Comparison of ENCODE assay signal across 18 cellular contexts in the genomic region with DNA sequence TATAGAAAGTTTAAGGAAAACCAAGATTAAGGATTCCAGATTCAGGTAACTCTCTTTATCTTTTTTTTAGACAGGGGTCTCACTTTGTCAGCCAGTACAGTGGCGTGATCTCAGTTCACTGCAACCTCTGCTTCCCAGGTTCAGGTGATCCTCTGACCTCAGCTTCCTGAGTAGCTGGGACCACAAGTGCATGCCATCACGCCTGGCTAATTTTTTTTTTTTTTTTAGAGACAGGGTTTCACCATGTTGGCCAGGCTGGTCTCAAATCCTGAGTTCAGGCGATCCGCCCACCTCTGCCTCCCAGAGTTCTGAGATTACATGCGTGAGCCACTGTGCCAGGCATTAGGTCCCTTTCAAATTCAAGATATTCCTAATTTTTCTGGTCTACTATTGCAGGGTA. TPM values are rescaled to one million over a fixed set of nuclear protein-coding genes. Genes with fewer than 3 reads are reported as not detected.
DNase-seq lines count a peak whose midpoint lies in the region; ATAC-seq, FAIRE-seq and TF ChIP-seq lines count a peak whose summit lies in the region.
"Had no signal": no experiment of that assay in that cellular context is flagged by ENCODE, and none has a peak within 500 bp of the region (broad histone marks: within the 10 kb centered on the region; RNA-seq: fewer than 3 reads in every experiment).

No MANE protein-coding gene starts in this region.

- H3K9me1 ChIP-seq in endothelial cell of umbilical vein (replicated peaks; ENCODE audit: control insufficient read depth, extremely low read depth, insufficient read depth, low read length) = no peaks in the 10 kb centered on the region

- CTCF ChIA-PET in endothelial cell of umbilical vein (lab: Charles Lee) = no interaction called here

- no peaks in the 10 kb centered on the region for H3K27me3 ChIP-seq in GM23338 (ENCODE audit: insufficient read depth)
- no peaks in the 10 kb centered on the region for H3K27me3 ChIP-seq in endothelial cell of umbilical vein (ENCODE audit: control insufficient read depth in 2 of 2, insufficient read depth in 2 of 2, low read length in 2 of 2)

- peaks cover 2% of the 10 kb centered on the region for H3K27me3 Mint-ChIP-seq in GM23338 (ENCODE audit: insufficient read depth, low read depth, poor library complexity)

- no peaks in the 10 kb centered on the region for H3K79me2 ChIP-seq in GM23338 (replicated peaks; ENCODE audit: insufficient read depth)
- H3K79me2 ChIP-seq in endothelial cell of umbilical vein (ENCODE audit: control insufficient read depth, insufficient read depth, low read length) = no peaks in the 10 kb centered on the region

- H3K4me2 ChIP-seq in GM23338 (0 out of 2 replicates have a peak overlapping the region, but pooled peaks have one; percentile 33), endothelial cell of umbilical vein (ENCODE audit: insufficient read depth, low read length) (no peak overlapping the region)

- dilution Hi-C loops in endothelial cell of umbilical vein (cut with MboI; ENCODE audit: extremely low pct_ligation_motif_present, low sequenced_read_pairs) = no loop called here

- no peak overlapping the region for H2AFZ ChIP-seq in GM23338
- H2AFZ ChIP-seq in endothelial cell of umbilical vein (ENCODE audit: low read depth, low read length) = no peak overlapping the region

- intact Hi-C loops in endothelial cell of umbilical vein (cut with micrococcal nuclease) = no loop called here

- H3K36me3 ChIP-seq in GM23338 (ENCODE audit: insufficient read depth) (0 out of 2 replicates have a peak, but pooled peaks cover 4% of the 10 kb centered on the region), endothelial cell of umbilical vein (ENCODE audit: control insufficient read depth in 2 of 2, extremely low read depth in 1 of 2, insufficient read depth in 2 of 2, low read length in 2 of 2) (no peaks in the 10 kb centered on the region)

- peaks cover 59% of the 10 kb centered on the region for H3K4me1 ChIP-seq in GM23338 (ENCODE audit: insufficient read depth)
- H3K4me1 ChIP-seq in endothelial cell of umbilical vein (ENCODE audit: control insufficient read depth, extremely low read depth, insufficient read depth, low read length) = no peaks in the 10 kb centered on the region

- peak overlapping the region; percentile 78 for H3K27ac Mint-ChIP-seq in GM23338

- peaks cover 48% of the 10 kb centered on the region for H3K4me1 Mint-ChIP-seq in GM23338

- FAIRE-seq in endothelial cell of umbilical vein (lab: Jason Lieb, UNC) = peak; percentile 8
- FAIRE-seq: GM19239, K562 had no signal

- no peaks in the 10 kb centered on the region for H3K9me3 ChIP-seq in endothelial cell of umbilical vein (replicated peaks; ENCODE audit: control insufficient read depth, insufficient read depth, low read length)

- no peak overlapping the region for H3K4me3 Mint-ChIP-seq in GM23338

- no peaks in the 10 kb centered on the region for H3K9me2 ChIP-seq in GM23338 (ENCODE audit: insufficient read depth)

- no peak overlapping the region for H3K9ac ChIP-seq in endothelial cell of umbilical vein (replicated peaks; ENCODE audit: extremely low read depth, insufficient read depth, low read length)

- no peaks in the 10 kb centered on the region for H3K9me3 Mint-ChIP-seq in GM23338

- in situ Hi-C loops in KBM-7 (cut with MboI; ENCODE audit: low pct_unique_long_range_greater_than_20kb, low sequenced_read_pairs) = no loop called here

- peak overlapping the region; percentile 59 for H3K27ac ChIP-seq in GM23338 (ENCODE audit: low read depth)
- no peak overlapping the region for H3K27ac ChIP-seq in endothelial cell of umbilical vein (ENCODE audit: insufficient read depth, low read depth, low read length)
- H3K27ac ChIP-seq: C4-2B had no signal

- TF ChIP-seq CTCF in GM23338 (conservative IDR thresholded peaks at IDR 0.05; ENCODE audit: low read depth in 2 of 2) = no peak
- TF ChIP-seq CTCF in endothelial cell of umbilical vein (IDR thresholded peaks at IDR 0.05; ENCODE audit: extremely low read depth in 1 of 2, insufficient read depth in 1 of 2, low read depth in 1 of 2, low read length in 2 of 2) = no peak

- BruUV-seq in endothelial cell of umbilical vein (replicated peaks; lab: Mats Ljungman, UMichigan) = no TSS peak

- H3K36me3 Mint-ChIP-seq in GM23338 (ENCODE audit: low read depth) = peaks cover 14% of the 10 kb centered on the region; the same call in 2 of the 3 replicates

- H3K4me3 ChIP-seq in GM23338 = no peak overlapping the region
- no peak overlapping the region for H3K4me3 ChIP-seq in endothelial cell of umbilical vein (replicated peaks in 1 of 3; ENCODE audit: insufficient read depth in 1 of 3, low read depth in 1 of 3, low read length in 3 of 3)
- H3K4me3 ChIP-seq: K562 had no signal

- no peak for ATAC-seq in GM23338
- no peak for ATAC-seq in HG03571 (IDR thresholded peaks at IDR 0.05; ENCODE audit: unreplicated experiment)
- no peak for ATAC-seq in GM21737 (IDR thresholded peaks at IDR 0.05; ENCODE audit: unreplicated experiment)
- ATAC-seq: K562 had no signal

- no peak for TF ChIP-seq POLR2A in endothelial cell of umbilical vein (IDR thresholded peaks at IDR 0.05; ENCODE audit: low read depth, low read length)

- POLR2A ChIA-PET in endothelial cell of umbilical vein (lab: Charles Lee) = no interaction called here

- DNase-seq in GM23338 (ENCODE audit: low spot score) (no peak), KBM-7 (peak; percentile 51), endothelial cell of umbilical vein (ENCODE audit: low read depth, low spot score) (no peak), renal cortical epithelial cell (ENCODE audit: low read depth) (peak; percentile 26)
- DNase-seq in stimulated activated CD4-positive, alpha-beta T cell treated with anti-CD3 and anti-CD28 coated beads, Interleukin-2, amount 100 ng/mL, for 48 hours = no peak
- DNase-seq: DMS153, GOT3, MV-4-11, NCI-H1417, NCI-H187 treated with DMSO at 0.1 percent for 48 hours, NCI-H446, OCI-M1, SHP77 treated with DMSO at 0.1 percent for 48 hours had no signal

- H4K20me1 ChIP-seq in GM23338 (replicated peaks; ENCODE audit: insufficient read depth) (no peaks in the 10 kb centered on the region), endothelial cell of umbilical vein (replicated peaks; ENCODE audit: control insufficient read depth, extremely low read depth, insufficient read depth, low read length) (no peaks in the 10 kb centered on the region)

- H3F3A ChIP-seq in GM23338 (replicated peaks; ENCODE audit: low read depth) = no peaks in the 10 kb centered on the region

TF ChIP-seq in GM23338, 12 proteins besides CTCF, POLR2A, EP300 and RAD21:
- TF ChIP-seq NANOG (IDR thresholded peaks at IDR 0.05; ENCODE audit: borderline replicate concordance) (no peak), STAT1 (IDR thresholded peaks at IDR 0.05; ENCODE audit: unreplicated experiment) (no peak), EZH2 (IDR thresholded peaks at IDR 0.05; ENCODE audit: low read depth, unreplicated experiment) (no peak), ZNF114 (CRISPR knock-in tag; IDR thresholded peaks at IDR 0.05) (no peak)
TF ChIP-seq in GM23338: peak in this region for 0.

TF ChIP-seq in endothelial cell of umbilical vein, 7 proteins besides CTCF, POLR2A, EP300 and RAD21 (continues in another document):
- TF ChIP-seq GATA2 (IDR thresholded peaks at IDR 0.05; ENCODE audit: insufficient read depth, insufficient read length, low read depth, low read length) = no peak
- TF ChIP-seq EZH2 (IDR thresholded peaks at IDR 0.05; ENCODE audit: borderline replicate concordance, low read depth, low read length, severe bottlenecking) = no peak
- no peak for TF ChIP-seq FOS (IDR thresholded peaks at IDR 0.05; ENCODE audit: borderline replicate concordance, insufficient read depth, low read length)
- no peak for TF ChIP-seq JUN (IDR thresholded peaks at IDR 0.05; ENCODE audit: borderline replicate concordance, insufficient read depth, insufficient read length, low read depth)

RNA-seq across cellular contexts. Expression of gene LZIC, which starts 15.9 kb away (rescaled TPM):
- 14.8 and 19.4 TPM in 2 replicates for total RNA-seq in GM23338 (2014; rRNA removed; shearing (Covaris generic))
- 22.3 and 23.5 TPM in 2 replicates for polyA plus RNA-seq in GM23338 (2016; fragmentation: Nextera tagmentation; extraction: Ambion mirVana)
- 22.7 and 23.4 TPM in 2 replicates for total RNA-seq in endothelial cell of umbilical vein
- 2.9 and 3.7 TPM in 2 replicates for polyA plus RNA-seq in endothelial cell of umbilical vein
- polyA plus RNA-seq in endothelial cell of umbilical vein (2011; cell fraction: cytosol; rRNA removed) = 7.5 and 7.7 TPM in 2 replicates
- polyA plus RNA-seq in endothelial cell of umbilical vein (2011; cell fraction: nucleus; rRNA removed) = 4.1 and 6.7 TPM in 2 replicates
- 17.0 and 27.1 TPM in 2 replicates for polyA plus RNA-seq in endothelial cell of umbilical vein (2012)
- polyA minus RNA-seq in endothelial cell of umbilical vein = 6.0 and 6.3 TPM in 2 replicates
- polyA minus RNA-seq in endothelial cell of umbilical vein (2011; cell fraction: cytosol; rRNA and poly(A)+ RNA removed) = 9.6 TPM
- polyA minus RNA-seq in endothelial cell of umbilical vein (2011; cell fraction: nucleus; rRNA and poly(A)+ RNA removed) = 2.6 and 3.7 TPM in 2 replicates
- 20.7 and 41.0 TPM in 2 replicates for total RNA-seq in renal cortical epithelial cell

RNA-seq across cellular contexts. Expression of gene NMNAT1, which starts 16.0 kb away (rescaled TPM):
- total RNA-seq in GM23338 (2014; rRNA removed; shearing (Covaris generic)) = 2.1 and 2.5 TPM in 2 replicates
- polyA plus RNA-seq in GM23338 (2016; fragmentation: Nextera tagmentation; extraction: Ambion mirVana) (2.8 and 3.9 TPM in 2 replicates), endothelial cell of umbilical vein (4.4 and 4.8 TPM in 2 replicates)
- total RNA-seq in endothelial cell of umbilical vein (7.4 and 9.8 TPM in 2 replicates), renal cortical epithelial cell (13.2 and 31.7 TPM in 2 replicates)
- polyA plus RNA-seq in endothelial cell of umbilical vein (2011; cell fraction: cytosol; rRNA removed) = 5.0 and 5.2 TPM in 2 replicates
- 3.0 and 4.0 TPM in 2 replicates for polyA plus RNA-seq in endothelial cell of umbilical vein (2011; cell fraction: nucleus; rRNA removed)
- polyA plus RNA-seq in endothelial cell of umbilical vein (2012) = 16.2 and 22.0 TPM in 2 replicates
- 6.3 and 7.2 TPM in 2 replicates for polyA minus RNA-seq in endothelial cell of umbilical vein
- 3.1 TPM for polyA minus RNA-seq in endothelial cell of umbilical vein (2011; cell fraction: cytosol; rRNA and poly(A)+ RNA removed)
- 1.4 and 3.5 TPM in 2 replicates for polyA minus RNA-seq in endothelial cell of umbilical vein (2011; cell fraction: nucleus; rRNA and poly(A)+ RNA removed)

RNA-seq across cellular contexts. Expression of gene CTNNBIP1, which starts 17.2 kb away (rescaled TPM):
- 50.8 and 55.1 TPM in 2 replicates for total RNA-seq in GM23338 (2014; rRNA removed; shearing (Covaris generic))
- polyA plus RNA-seq in GM23338 (2016; fragmentation: Nextera tagmentation; extraction: Ambion mirVana) (30.2 and 30.3 TPM in 2 replicates), endothelial cell of umbilical vein (23.1 and 26.6 TPM in 2 replicates)
- total RNA-seq in endothelial cell of umbilical vein (31.7 and 37.2 TPM in 2 replicates), renal cortical epithelial cell (26.9 and 77.6 TPM in 2 replicates)
- polyA plus RNA-seq in endothelial cell of umbilical vein (2011; cell fraction: cytosol; rRNA removed) = 21.3 and 33.2 TPM in 2 replicates
- 12.9 and 13.6 TPM in 2 replicates for polyA plus RNA-seq in endothelial cell of umbilical vein (2011; cell fraction: nucleus; rRNA removed)
- 38.7 and 40.7 TPM in 2 replicates for polyA plus RNA-seq in endothelial cell of umbilical vein (2012)
- polyA minus RNA-seq in endothelial cell of umbilical vein = 17.0 and 23.9 TPM in 2 replicates
- polyA minus RNA-seq in endothelial cell of umbilical vein (2011; cell fraction: cytosol; rRNA and poly(A)+ RNA removed) = 7.4 TPM
- polyA minus RNA-seq in endothelial cell of umbilical vein (2011; cell fraction: nucleus; rRNA and poly(A)+ RNA removed) = 4.1 and 5.2 TPM in 2 replicates

Comparison
In these comparisons a context has a peak if more than half of its experiments do, and no peak if none do; other contexts are left out.
1. DNase-seq: peak in KBM-7 (single experiment) and renal cortical epithelial cell (single experiment); none in GM23338 (single experiment), endothelial cell of umbilical vein (single experiment) and stimulated activated CD4-positive, alpha-beta T cell treated with anti-CD3 and anti-CD28 coated beads, Interleukin-2, amount 100 ng/mL, for 48 hours (0 of 2).